Comparison of ENCODE assay signal across 20 cellular contexts in genomic region chr15:36400936-36401585, GRCh38.
A peak's percentile ranks its signal among the peaks of the same experiment; 100 is the strongest.
DNase-seq lines count a peak whose midpoint lies in the region; ATAC-seq, FAIRE-seq and TF ChIP-seq lines count a peak whose summit lies in the region.
"Had no signal": no experiment of that assay in that cellular context is flagged by ENCODE, and none has a peak within 500 bp of the region (broad histone marks: within the 10 kb centered on the region; RNA-seq: fewer than 3 reads in every experiment).

No MANE protein-coding gene starts in this region.

- TF ChIP-seq POLR2A in HCT116 (IDR thresholded peaks at IDR 0.05; ENCODE audit: borderline replicate concordance, extremely low read depth, insufficient read depth, insufficient read length), result no peak
- no peak for TF ChIP-seq POLR2A in K562 (conservative IDR thresholded peaks at IDR 0.05)

- H3K4ac ChIP-seq in H9 (ENCODE audit: low read depth, low read length), result no peak overlapping the region

- no peak overlapping the region for H3K9ac ChIP-seq in HCT116 (ENCODE audit: low read length)
- no peak overlapping the region for H3K9ac ChIP-seq in K562 (ENCODE audit: insufficient read depth in 1 of 2, low read depth in 2 of 2, low read length in 2 of 2)
- no peak overlapping the region for H3K9ac ChIP-seq in keratinocyte (ENCODE audit: control insufficient read depth, extremely low read depth, insufficient read depth, low read length)
- no peak overlapping the region for H3K9ac ChIP-seq in H9 (ENCODE audit: extremely low read depth, insufficient read length, low read length)

- no peaks in the 10 kb centered on the region; the same call in 1 of the 2 replicates for H3K9me2 ChIP-seq in HCT116 (ENCODE audit: insufficient read depth)

- WGBS in K562 (ENCODE audit: insufficient coverage, low coverage, missing lambda C conversion rate), result 89% methylated on average over 3 of the region's 3 CpGs
- no CpG with 5 or more reads among the region's 3 CpGs for WGBS in H9 (ENCODE audit: extremely low coverage, insufficient read length, low lambda C conversion rate)

- H3K27me3 Mint-ChIP-seq in H9 (ENCODE audit: low read depth), result no peaks in the 10 kb centered on the region; the same call in 1 of the 2 replicates
- H3K27me3 Mint-ChIP-seq: brain; CD4-positive, CD25-positive, alpha-beta regulatory T cell had no signal

- H3K36me3 Mint-ChIP-seq in H9 (ENCODE audit: insufficient read depth in 1 of 3, low read depth in 3 of 3), result no peaks in the 10 kb centered on the region
- H3K36me3 Mint-ChIP-seq: brain; CD4-positive, CD25-positive, alpha-beta regulatory T cell had no signal

- no peak overlapping the region for H3K18ac ChIP-seq in H9 (ENCODE audit: insufficient read length, low read depth, low read length)

- H3T11ph ChIP-seq in H9 (ENCODE audit: low read length), result no peak overlapping the region

- H2BK120ac ChIP-seq in H9 (ENCODE audit: low read depth, low read length, poor library complexity, severe bottlenecking), result no peak overlapping the region

- TF ChIP-seq RAD21 in HCT116 (IDR thresholded peaks at IDR 0.05; ENCODE audit: low read depth) (no peak), K562 (CRISPR knock-in tag; conservative IDR thresholded peaks at IDR 0.05 in 1 of 2, IDR thresholded peaks at IDR 0.05 in 1 of 2) (no peak)

- H3K4me1 ChIP-seq in HCT116 (ENCODE audit: control insufficient read depth in 1 of 2, insufficient read depth in 2 of 2, low read length in 2 of 2) (0 out of 4 replicates have a peak, but pooled peaks cover 0 to 3% of the 10 kb centered on the region in 2 experiments), K562 (replicated peaks in 1 of 2; ENCODE audit: control insufficient read depth in 2 of 2, insufficient read depth in 2 of 2, low read length in 2 of 2) (peaks cover 0 to 5% of the 10 kb centered on the region in 2 experiments; a peak in 2 of 5 replicates), keratinocyte (ENCODE audit: control insufficient read depth, extremely low read depth, insufficient read depth, low read length) (no peaks in the 10 kb centered on the region), H9 (ENCODE audit: insufficient read depth, low read length) (no peaks in the 10 kb centered on the region)
- H3K4me1 ChIP-seq: Peyer's patch had no signal

- H4K20me1 ChIP-seq in HCT116 (ENCODE audit: insufficient read depth) (no peaks in the 10 kb centered on the region), K562 (replicated peaks; ENCODE audit: control insufficient read depth, insufficient read depth, low read length) (no peaks in the 10 kb centered on the region), keratinocyte (ENCODE audit: control insufficient read depth, extremely low read depth, insufficient read depth, low read length) (no peaks in the 10 kb centered on the region), H9 (ENCODE audit: control insufficient read depth, insufficient read depth, insufficient read length) (no peaks in the 10 kb centered on the region)

- no peak overlapping the region for H2BK12ac ChIP-seq in H9 (ENCODE audit: insufficient read length, low read depth, low read length)

- H2AFZ ChIP-seq in HCT116 (ENCODE audit: low read depth, low read length, poor library complexity, severe bottlenecking) (peak overlapping the region; percentile 80), K562 (ENCODE audit: low read depth, low read length) (peak overlapping the region; percentile 46), keratinocyte (ENCODE audit: control insufficient read depth, low read length) (peak overlapping the region; percentile 13), H9 (ENCODE audit: low read length) (no peak overlapping the region)

- H2AK5ac ChIP-seq in H9 (ENCODE audit: insufficient read length, low read length), result no peak overlapping the region

- H4K91ac ChIP-seq in H9 (ENCODE audit: insufficient read length, low read depth, low read length), result no peak overlapping the region

- H3K27ac Mint-ChIP-seq in H9, result no peak overlapping the region
- H3K27ac Mint-ChIP-seq: brain, HFFc6 had no signal

- CTCF ChIA-PET in HCT116 (lab: Charles Lee) (no interaction called here), K562 (lab: Yijun Ruan, JAX; ENCODE audit: low intra/inter-chr PET ratio) (no interaction called here)

- H4K8ac ChIP-seq in H9 (replicated peaks; ENCODE audit: insufficient read length, low read depth, low read length), result no peak overlapping the region

- H3K36me3 ChIP-seq in HCT116 (ENCODE audit: control insufficient read depth in 1 of 2, insufficient read depth in 2 of 2, low read length in 2 of 2), result no peaks in the 10 kb centered on the region
- no peaks in the 10 kb centered on the region for H3K36me3 ChIP-seq in K562 (ENCODE audit: control insufficient read depth, insufficient read depth, low read length)
- no peaks in the 10 kb centered on the region for H3K36me3 ChIP-seq in keratinocyte (ENCODE audit: control insufficient read depth in 2 of 2, extremely low read depth in 1 of 2, insufficient read depth in 2 of 2, low read length in 2 of 2)
- H3K36me3 ChIP-seq: Peyer's patch had no signal

- DNase-seq in HCT116 (ENCODE audit: low read depth, low spot score) (no peak), K562 (ENCODE audit: extremely low read depth in 1 of 4, low spot score in 3 of 4) (no peak), keratinocyte (ENCODE audit: low read depth, low spot score) (no peak), H9 (no peak), NCI-H524 (lab: John Stamatoyannopoulos, UW) (no peak)
- no peak for DNase-seq in effector CD8-positive, alpha-beta T cell (lab: John Stamatoyannopoulos, UW)
- DNase-seq: activated CD4-positive, alpha-beta T cell treated with anti-CD3 and anti-CD28 coated beads for 1 hour; activated gamma-delta T cell; CD4-positive, CD25-positive, alpha-beta regulatory T cell; effector memory CD4-positive, alpha-beta T cell; HFFc6; NCI-H1436 treated with DMSO at 0.1 percent for 48 hours; NCI-H510A; NK-92 treated with Interleukin-12 subunit alpha and Interleukin-12 subunit beta, amount 100 ng/mL, for 24 hours; Peyer's patch; T-helper 1 cell had no signal

- dilution Hi-C loops in keratinocyte (cut with MboI; ENCODE audit: extremely low pct_ligation_motif_present, low sequenced_read_pairs), result no loop called here

- intact Hi-C loops in HCT116 (cut with micrococcal nuclease) (no loop called here), K562 (cut with micrococcal nuclease) (no loop called here)

- ATAC-seq in HCT116, result no peak
- ATAC-seq in K562, result no peak
- no peak for ATAC-seq in HG02884 (IDR thresholded peaks at IDR 0.05; ENCODE audit: unreplicated experiment)
- ATAC-seq: esophagus mucosa had no signal

- POLR2A ChIA-PET in HCT116 (lab: Charles Lee) (no interaction called here), K562 (lab: Yijun Ruan, JAX) (interaction anchor here (1.0 kb wide), 1 partner anchor 12 kb away, joined by 3 read pairs; no protein-coding TSS in a partner anchor)

- TF ChIP-seq CTCF in HCT116 (IDR thresholded peaks at IDR 0.05 in 2 of 3, conservative IDR thresholded peaks at IDR 0.05 in 1 of 3; ENCODE audit: borderline replicate concordance in 1 of 3, insufficient read depth in 1 of 3, low read depth in 2 of 3, low read length in 2 of 3), result no peak
- TF ChIP-seq CTCF in K562 (IDR thresholded peaks at IDR 0.05 in 2 of 3, conservative IDR thresholded peaks at IDR 0.05 in 1 of 3; ENCODE audit: insufficient read depth in 2 of 3, low read depth in 1 of 3, low read length in 3 of 3), result no peak
- no peak for TF ChIP-seq CTCF in keratinocyte (optimal IDR thresholded peaks at IDR 0.05 in 1 of 3, IDR thresholded peaks at IDR 0.05 in 1 of 3, conservative IDR thresholded peaks at IDR 0.05 in 1 of 3; ENCODE audit: extremely low read depth in 1 of 3, insufficient read depth in 2 of 3, low read length in 3 of 3)
- TF ChIP-seq CTCF in H9 (conservative IDR thresholded peaks at IDR 0.05), result no peak

- peaks cover 24 to 28% of the 10 kb centered on the region in 2 experiments for H3K4me1 Mint-ChIP-seq in H9
- H3K4me1 Mint-ChIP-seq: CD4-positive, CD25-positive, alpha-beta regulatory T cell had no signal

- no peak overlapping the region for H2BK5ac ChIP-seq in H9 (ENCODE audit: insufficient read length, low read length)

- H3K79me2 ChIP-seq in HCT116 (ENCODE audit: insufficient read depth, low read length), result no peaks in the 10 kb centered on the region
- H3K79me2 ChIP-seq in K562 (ENCODE audit: control insufficient read depth, insufficient read depth, low read length), result no peaks in the 10 kb centered on the region
- H3K79me2 ChIP-seq in keratinocyte (ENCODE audit: control insufficient read depth, insufficient read depth, low read length), result no peaks in the 10 kb centered on the region
- H3K79me2 ChIP-seq in H9 (ENCODE audit: insufficient read depth, low read length), result no peaks in the 10 kb centered on the region

- H3K56ac ChIP-seq in H9 (ENCODE audit: insufficient read length, low read depth, low read length), result no peak overlapping the region

- no peak overlapping the region for H4K5ac ChIP-seq in H9 (ENCODE audit: insufficient read length, low read depth, low read length)

- no peak overlapping the region for H3K4me3 ChIP-seq in HCT116 (replicated peaks in 1 of 2; ENCODE audit: low read depth in 1 of 2, low read length in 2 of 2)
- no peak overlapping the region for H3K4me3 ChIP-seq in K562
- H3K4me3 ChIP-seq in keratinocyte (ENCODE audit: control insufficient read depth in 2 of 3, extremely low read depth in 1 of 3, insufficient read depth in 2 of 3, low read depth in 1 of 3, low read length in 3 of 3), result no peak overlapping the region
- H3K4me3 ChIP-seq: Peyer's patch had no signal

- H3K27me3 ChIP-seq in HCT116 (ENCODE audit: insufficient read depth, low read length) (no peaks in the 10 kb centered on the region), K562 (ENCODE audit: control insufficient read depth in 2 of 2, insufficient read depth in 2 of 2, low read length in 2 of 2) (no peaks in the 10 kb centered on the region), keratinocyte (ENCODE audit: control insufficient read depth, extremely low read depth, insufficient read depth, low read length) (no peaks in the 10 kb centered on the region), H9 (ENCODE audit: insufficient read depth, low read length) (no peaks in the 10 kb centered on the region)
- H3K27me3 ChIP-seq: Peyer's patch had no signal

- in situ Hi-C loops in K562 (cut with MboI), result no loop called here

- H3K9me1 ChIP-seq in K562 (ENCODE audit: control insufficient read depth, insufficient read depth, low read length), result no peaks in the 10 kb centered on the region
- H3K9me1 ChIP-seq in keratinocyte (ENCODE audit: control insufficient read depth, extremely low read depth, insufficient read depth, low read length), result no peaks in the 10 kb centered on the region

- H3K27ac ChIP-seq in HCT116 (ENCODE audit: low read depth, low read length) (no peak overlapping the region), K562 (ENCODE audit: extremely low read depth, low read depth, low read length) (no peak overlapping the region), keratinocyte (ENCODE audit: control insufficient read depth, insufficient read depth, low read length) (no peak overlapping the region), H9 (ENCODE audit: insufficient read length, low read depth, low read length) (no peak overlapping the region)
- H3K27ac ChIP-seq: Peyer's patch had no signal

- no peaks in the 10 kb centered on the region for H3K79me1 ChIP-seq in H9 (ENCODE audit: insufficient read depth, low read depth, low read length, poor library complexity, severe bottlenecking)

- H3K4me3 Mint-ChIP-seq in H9, result no peak overlapping the region
- H3K4me3 Mint-ChIP-seq: brain; CD4-positive, CD25-positive, alpha-beta regulatory T cell had no signal

- FAIRE-seq in A204.1 (lab: Jason Lieb, UNC) (peak; percentile 65), K562 (lab: Jason Lieb, UNC) (no peak), keratinocyte (lab: Jason Lieb, UNC) (peak; percentile 46)

- BruUV-seq in HCT116 (replicated peaks; lab: Mats Ljungman, UMichigan), result no TSS peak
- no TSS peak for BruUV-seq in K562 (replicated peaks; lab: Mats Ljungman, UMichigan)

- no peak overlapping the region for H2BK20ac ChIP-seq in H9 (ENCODE audit: low read depth, low read length, poor library complexity, severe bottlenecking)

- no peak overlapping the region for H3K23ac ChIP-seq in H9 (ENCODE audit: insufficient read length, low read depth, low read length)

- no peaks in the 10 kb centered on the region for H3K23me2 ChIP-seq in H9 (ENCODE audit: insufficient read length, low read depth, low read length, poor library complexity, severe bottlenecking)

- no peak overlapping the region for H3K14ac ChIP-seq in H9 (ENCODE audit: insufficient read depth, low read length)

- no peaks in the 10 kb centered on the region for H3K9me3 ChIP-seq in HCT116 (ENCODE audit: control insufficient read depth in 1 of 2, insufficient read depth in 1 of 2, low read depth in 1 of 2, low read length in 2 of 2)
- no peaks in the 10 kb centered on the region; the same call in 1 of the 2 replicates for H3K9me3 ChIP-seq in K562 (replicated peaks; ENCODE audit: control insufficient read depth, insufficient read depth, low read depth, low read length)
- H3K9me3 ChIP-seq in keratinocyte (ENCODE audit: control insufficient read depth, low read depth, low read length), result no peaks in the 10 kb centered on the region
- H3K9me3 ChIP-seq in H9 (ENCODE audit: control insufficient read depth, low read depth, low read length), result no peaks in the 10 kb centered on the region
- H3K9me3 ChIP-seq: Peyer's patch had no signal

- RAD21 ChIA-PET in HCT116 (lab: Charles Lee; ENCODE audit: low non-redundant PET in 1 of 2, low total read pairs in 2 of 2, uncharacterized antibody in 2 of 2, unreplicated experiment in 2 of 2), result no interaction called here

- H3K4me2 ChIP-seq in HCT116 (ENCODE audit: low read length) (no peak overlapping the region), K562 (ENCODE audit: insufficient read depth, low read length) (no peak overlapping the region), keratinocyte (ENCODE audit: control insufficient read depth, extremely low read depth, insufficient read depth, low read depth, low read length) (no peak overlapping the region), H9 (ENCODE audit: insufficient read depth, insufficient read length, low read length) (no peak overlapping the region)

- TF ChIP-seq EP300 in K562 (IDR thresholded peaks at IDR 0.05; ENCODE audit: low read length), result no peak

- H3K9me3 Mint-ChIP-seq in H9, result no peaks in the 10 kb centered on the region
- H3K9me3 Mint-ChIP-seq: HFFc6 had no signal

- no peak overlapping the region for H2BK15ac ChIP-seq in H9 (ENCODE audit: low read depth, low read length)
